Comparison of ENCODE assay signal across 8 cellular contexts in the genomic region with DNA sequence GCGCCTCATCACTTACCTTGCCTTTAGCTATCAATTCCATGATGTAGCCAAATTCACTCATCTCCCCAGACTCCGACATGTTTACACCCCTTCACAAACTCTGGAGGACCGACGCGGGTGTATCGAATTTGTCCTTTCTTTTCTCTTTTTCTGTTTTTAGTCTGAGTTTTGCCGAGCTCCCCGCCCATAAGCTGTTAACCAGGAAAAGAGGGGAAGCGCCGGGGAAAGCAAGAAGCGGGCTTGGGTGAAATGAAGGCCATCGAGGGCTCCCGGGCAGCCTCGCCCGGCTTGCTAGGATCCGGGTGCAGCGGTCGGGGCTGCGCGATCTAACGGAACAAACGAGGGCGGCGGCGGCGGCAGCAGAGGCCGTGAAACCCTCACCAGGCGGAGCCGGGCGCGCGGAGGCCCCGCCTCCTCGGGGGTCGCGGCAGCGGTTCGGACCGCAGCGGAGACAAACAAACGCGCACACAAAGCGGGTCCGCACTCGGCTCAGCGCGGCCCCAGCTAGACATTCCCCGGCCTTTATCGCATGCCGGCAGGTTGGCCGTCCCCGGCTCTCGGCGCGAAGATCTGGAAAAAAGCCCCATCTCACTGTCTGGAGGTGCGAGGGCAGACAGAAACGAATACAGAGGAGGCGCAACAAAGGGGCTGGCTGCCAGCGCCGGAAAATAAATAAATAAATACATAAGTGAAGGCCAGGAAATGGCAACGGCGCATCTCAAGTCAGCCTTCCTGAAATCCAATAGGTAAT. TPM values are rescaled to one million over a fixed set of nuclear protein-coding genes. Genes with fewer than 3 reads are reported as not detected.
DNase-seq lines count a peak whose midpoint lies in the region; ATAC-seq and TF ChIP-seq lines count a peak whose summit lies in the region.

No MANE protein-coding gene starts in this region.

- no peaks in the 10 kb centered on the region for H3K36me3 ChIP-seq in PC-3 (ENCODE audit: low read depth, low read length)

- intact Hi-C loops in PC-3 (cut with micrococcal nuclease), result loop anchor here (5.0 kb wide), 1 partner anchor 83 kb away; no protein-coding TSS in a partner anchor

- CTCF ChIA-PET in PC-3 (lab: Charles Lee), result no interaction called here

- no peaks in the 10 kb centered on the region for H3K9me3 Mint-ChIP-seq in stimulated activated naive CD8-positive, alpha-beta T cell treated with anti-CD3 and anti-CD28 coated beads, Interleukin-15, Interleukin-2, amounts not matched to agents 100 ng/mL and 50 ng/mL, for 24 hours

- H3K27ac ChIP-seq in PC-3 (ENCODE audit: low read length), result no peak overlapping the region

- H3K4me3 ChIP-seq in AG10803 (ENCODE audit: low read length), result peak overlapping the region; percentile 46
- peak overlapping the region; percentile 67 for H3K4me3 ChIP-seq in PC-3 (ENCODE audit: low read length)
- H3K4me3 ChIP-seq in cardiac fibroblast (replicated peaks in 1 of 2; ENCODE audit: low read depth in 2 of 2, low read length in 2 of 2), result peak overlapping the region; percentile 42 to 48

- no peak for TF ChIP-seq POLR2A in GM18505 (IDR thresholded peaks at IDR 0.05; ENCODE audit: borderline replicate concordance, extremely low read depth, insufficient read depth, insufficient read length)

- ATAC-seq in GM18505 (IDR thresholded peaks at IDR 0.05; ENCODE audit: unreplicated experiment) (peak; percentile 65), HG03066 (IDR thresholded peaks at IDR 0.05; ENCODE audit: low read depth, unreplicated experiment) (peak; percentile 66), PC-3 (peak; percentile 72), left lobe of liver (peak; percentile 84)

- peak overlapping the region; percentile 90 for H3K4me2 ChIP-seq in PC-3 (ENCODE audit: low read length)

- TF ChIP-seq CTCF in AG10803 (conservative IDR thresholded peaks at IDR 0.05; ENCODE audit: low read length) (no peak), PC-3 (conservative IDR thresholded peaks at IDR 0.05; ENCODE audit: low read depth, low read length) (no peak), cardiac fibroblast (IDR thresholded peaks at IDR 0.05; ENCODE audit: low read depth, low read length) (no peak)

- H3F3A ChIP-seq in PC-3 (ENCODE audit: low read length, unreplicated experiment), result no peaks in the 10 kb centered on the region

- no peak overlapping the region for H3K27ac Mint-ChIP-seq in stimulated activated naive CD8-positive, alpha-beta T cell treated with anti-CD3 and anti-CD28 coated beads, Interleukin-15, Interleukin-2, amounts not matched to agents 100 ng/mL and 50 ng/mL, for 24 hours

- peaks cover 14% of the 10 kb centered on the region; the same call in 1 of the 2 replicates for H3K4me1 ChIP-seq in PC-3 (ENCODE audit: insufficient read depth, low read length)

- no TSS peak for BruUV-seq in PC-3 (replicated peaks; lab: Mats Ljungman, UMichigan)

- no peaks in the 10 kb centered on the region for H3K36me3 Mint-ChIP-seq in stimulated activated naive CD8-positive, alpha-beta T cell treated with anti-CD3 and anti-CD28 coated beads, Interleukin-15, Interleukin-2, amounts not matched to agents 100 ng/mL and 50 ng/mL, for 24 hours (ENCODE audit: low read depth)

- no peaks in the 10 kb centered on the region for H3K9me3 ChIP-seq in PC-3 (ENCODE audit: low read length)

- DNase-seq in AG10803 (ENCODE audit: low read depth) (peak; percentile 5), PC-3 (peak; percentile 11), cardiac fibroblast (ENCODE audit: low read depth in 2 of 2) (peak; percentile 11 to 23), left lobe of liver (ENCODE audit: low spot score) (no peak), NCI-H187 treated with DMSO at 0.1 percent for 48 hours (lab: John Stamatoyannopoulos, UW) (no peak)

- H4K20me1 ChIP-seq in PC-3 (ENCODE audit: low read length), result no peaks in the 10 kb centered on the region

- peaks cover 9% of the 10 kb centered on the region for H3K4me1 Mint-ChIP-seq in stimulated activated naive CD8-positive, alpha-beta T cell treated with anti-CD3 and anti-CD28 coated beads, Interleukin-15, Interleukin-2, amounts not matched to agents 100 ng/mL and 50 ng/mL, for 24 hours (ENCODE audit: low read depth)

- H3K27me3 ChIP-seq in PC-3 (ENCODE audit: low read length), result peaks cover 77% of the 10 kb centered on the region

- no peak overlapping the region for H3K9ac ChIP-seq in PC-3 (ENCODE audit: low read length)

- H3K4me3 Mint-ChIP-seq in stimulated activated naive CD8-positive, alpha-beta T cell treated with anti-CD3 and anti-CD28 coated beads, Interleukin-15, Interleukin-2, amounts not matched to agents 100 ng/mL and 50 ng/mL, for 24 hours, result peak overlapping the region; percentile 83

- peak overlapping the region; percentile 66 for H2AFZ ChIP-seq in PC-3 (ENCODE audit: low read length)

- H3K27me3 Mint-ChIP-seq in stimulated activated naive CD8-positive, alpha-beta T cell treated with anti-CD3 and anti-CD28 coated beads, Interleukin-15, Interleukin-2, amounts not matched to agents 100 ng/mL and 50 ng/mL, for 24 hours, result peaks cover 90% of the 10 kb centered on the region

- POLR2A ChIA-PET in PC-3 (lab: Charles Lee; ENCODE audit: unreplicated experiment), result interaction anchor here (0.5 kb wide), 1 partner anchor 30 kb away, joined by 3 read pairs; no protein-coding TSS in a partner anchor

- no peaks in the 10 kb centered on the region for H3K79me2 ChIP-seq in PC-3 (ENCODE audit: low read length)

- no peaks in the 10 kb centered on the region for H3K9me2 ChIP-seq in PC-3 (replicated peaks; ENCODE audit: low read length)

RNA-seq across cellular contexts. Expression of a gene that starts 10.4 kb away (rescaled TPM):
- total RNA-seq in PC-3 (2014; rRNA removed) (0.15 TPM in 1 of 2 replicates, not detected in the other), left lobe of liver (0.73 TPM)

Comparison
In these comparisons a context has a peak if more than half of its experiments do, and no peak if none do; other contexts are left out.
1. DNase-seq: peak in AG10803 (single experiment), PC-3 (single experiment) and cardiac fibroblast (2 of 2); none in left lobe of liver (single experiment) and NCI-H187 treated with DMSO at 0.1 percent for 48 hours (single experiment).
2. Peak in every context shown above with its lines, with median percentiles within 50 percentile points of each other: H3K4me3 ChIP-seq and ATAC-seq.